Comparison of ENCODE assay signal across 2 cellular contexts in genomic region chr15:81188354-81188753, GRCh38.
A peak's percentile ranks its signal among the peaks of the same experiment; 100 is the strongest.
TF ChIP-seq lines count a peak whose summit lies in the region.

No MANE protein-coding gene starts in this region.

TF ChIP-seq in IMR-90, 13 proteins besides CTCF, POLR2A, EP300 and RAD21:
- no peak for TF ChIP-seq FOS (IDR thresholded peaks at IDR 0.05; ENCODE audit: low read depth, low read length)
- no peak for TF ChIP-seq MXI1 (IDR thresholded peaks at IDR 0.05; ENCODE audit: borderline replicate concordance, low read depth, low read length)
- TF ChIP-seq CEBPB (IDR thresholded peaks at IDR 0.05; ENCODE audit: low read depth, low read length): no peak
- no peak for TF ChIP-seq CHD1 (IDR thresholded peaks at IDR 0.05; ENCODE audit: low read depth, low read length)
- TF ChIP-seq BHLHE40 (IDR thresholded peaks at IDR 0.05; ENCODE audit: low read depth, low read length): no peak

TF ChIP-seq in K562, 482 proteins besides CTCF, POLR2A, EP300 and RAD21:
- peak; percentile 24 for TF ChIP-seq RBM25 (IDR thresholded peaks at IDR 0.05; ENCODE audit: low read depth, low read length, severe bottlenecking)
- no peak for TF ChIP-seq ZNF212 (CRISPR knock-in tag; IDR thresholded peaks at IDR 0.05)
